In genomic region chr3:69541823-69542264, GRCh38 we compare ENCODE assay signal across 10 cellular contexts.
DNase-seq lines count a peak whose midpoint lies in the region; FAIRE-seq and TF ChIP-seq lines count a peak whose summit lies in the region.
"Had no signal": no experiment of that assay in that cellular context is flagged by ENCODE, and none has a peak within 500 bp of the region (broad histone marks: within the 10 kb centered on the region; RNA-seq: fewer than 3 reads in every experiment).

No MANE protein-coding gene starts in this region.

- H3K9me3 ChIP-seq in HAP-1 (no peaks in the 10 kb centered on the region), ascending aorta (no peaks in the 10 kb centered on the region), hepatocyte (ENCODE audit: low read depth) (no peaks in the 10 kb centered on the region)

- H3K36me3 Mint-ChIP-seq in HFFc6 (ENCODE audit: low read depth), result no peaks in the 10 kb centered on the region

- peaks cover 7% of the 10 kb centered on the region for H3K79me2 ChIP-seq in hepatocyte

- no peaks in the 10 kb centered on the region for H4K20me1 ChIP-seq in hepatocyte (ENCODE audit: insufficient read depth, poor library complexity, severe bottlenecking)

- H3K9me2 ChIP-seq in hepatocyte (replicated peaks; ENCODE audit: insufficient read depth), result no peaks in the 10 kb centered on the region

- H3K27ac Mint-ChIP-seq in HFFc6, result no peak overlapping the region
- H3K27ac Mint-ChIP-seq: activated T-helper 2 cell treated with anti-CD3 and anti-CD28 coated beads, Interferon-gamma antibody, Interleukin-2, Interleukin-4, amounts not matched to agents 10 μg/mL and 5 μg/mL and 100 μg/mL, durations not matched to agents 14 hours and 24 hours and 36 hours had no signal

- peak overlapping the region; percentile 83 for H3K4me2 ChIP-seq in hepatocyte

- DNase-seq in HAP-1 (ENCODE audit: low spot score in 2 of 2) (peak in 1 of 2 experiments; percentile 49), ascending aorta (ENCODE audit: low spot score in 2 of 2) (no peak), hepatocyte (ENCODE audit: low spot score) (peak; percentile 10), skeletal muscle cell (ENCODE audit: low read depth) (no peak), NCI-H510A treated with DMSO at 0.1 percent for 48 hours (lab: John Stamatoyannopoulos, UW) (no peak), NCI-H2029 (lab: John Stamatoyannopoulos, UW) (no peak), GM19239 (ENCODE audit: insufficient read length, low spot score) (no peak), HFFc6 (no peak)
- DNase-seq: RPMI8226 had no signal

- peak overlapping the region; percentile 38 for H3K4me3 ChIP-seq in HAP-1
- H3K4me3 ChIP-seq in ascending aorta, result peak overlapping the region; percentile 18 to 65
- H3K4me3 ChIP-seq in hepatocyte, result peak overlapping the region; percentile 60
- H3K4me3 ChIP-seq in skeletal muscle cell (ENCODE audit: low read depth, low read length), result peak overlapping the region; percentile 40

- peaks cover 22% of the 10 kb centered on the region for H3K27me3 Mint-ChIP-seq in HFFc6 (ENCODE audit: insufficient read depth)

- TF ChIP-seq CTCF in ascending aorta (IDR thresholded peaks at IDR 0.05), result no peak
- TF ChIP-seq CTCF in hepatocyte (IDR thresholded peaks at IDR 0.05; ENCODE audit: poor library complexity), result no peak
- TF ChIP-seq CTCF in HFFc6 (IDR thresholded peaks at IDR 0.05), result no peak

- no peaks in the 10 kb centered on the region; the same call in none of the 2 replicates for H3K4me1 ChIP-seq in HAP-1
- no peaks in the 10 kb centered on the region for H3K4me1 ChIP-seq in ascending aorta
- H3K4me1 ChIP-seq in hepatocyte (ENCODE audit: insufficient read depth), result peaks cover 8% of the 10 kb centered on the region

- no peak overlapping the region for H3K4me3 Mint-ChIP-seq in HFFc6

- H2AFZ ChIP-seq in hepatocyte, result peak overlapping the region; percentile 48

- intact Hi-C loops in ascending aorta (cut with DNase I), result no loop called here

- no peaks in the 10 kb centered on the region for H3K4me1 Mint-ChIP-seq in HFFc6 (ENCODE audit: low read depth)

- H3K9me3 Mint-ChIP-seq in HFFc6, result no peaks in the 10 kb centered on the region
- H3K9me3 Mint-ChIP-seq: activated T-helper 2 cell treated with anti-CD3 and anti-CD28 coated beads, Interferon-gamma antibody, Interleukin-2, Interleukin-4, amounts not matched to agents 10 μg/mL and 5 μg/mL and 100 μg/mL, durations not matched to agents 14 hours and 24 hours and 36 hours had no signal

- in situ Hi-C loops in HAP-1 (cut with MboI; ENCODE audit: low sequenced_read_pairs), result no loop called here

- H3K36me3 ChIP-seq in HAP-1 (replicated peaks), result no peaks in the 10 kb centered on the region
- no peaks in the 10 kb centered on the region for H3K36me3 ChIP-seq in ascending aorta
- no peaks in the 10 kb centered on the region for H3K36me3 ChIP-seq in hepatocyte (replicated peaks; ENCODE audit: insufficient read depth, low read depth)

- 1% methylated on average over 39 of the region's 48 CpGs for WGBS in hepatocyte (ENCODE audit: low lambda C conversion rate, missing lambda C conversion rate)

- no peak for FAIRE-seq in GM19239 (lab: Jason Lieb, UNC)

- H3K27me3 ChIP-seq in HAP-1 (ENCODE audit: low read depth) (peaks cover 14% of the 10 kb centered on the region), ascending aorta (no peaks in the 10 kb centered on the region), hepatocyte (peaks cover 59% of the 10 kb centered on the region)

- H3K27ac ChIP-seq in ascending aorta (no peak overlapping the region), hepatocyte (peak overlapping the region; percentile 15)
